10 cellular contexts compared by ENCODE assay signal in genomic region chr14:70888681-70889175, GRCh38. TPM values are rescaled to one million over a fixed set of nuclear protein-coding genes. Genes with fewer than 3 reads are reported as not detected.
DNase-seq lines count a peak whose midpoint lies in the region; ATAC-seq and TF ChIP-seq lines count a peak whose summit lies in the region.
"Had no signal": no experiment of that assay in that cellular context is flagged by ENCODE, and none has a peak within 500 bp of the region (broad histone marks: within the 10 kb centered on the region; RNA-seq: fewer than 3 reads in every experiment).

No MANE protein-coding gene starts in this region.

- H3K79me2 ChIP-seq in osteoblast (ENCODE audit: insufficient read depth, low read length), result no peaks in the 10 kb centered on the region

- H3K27me3 ChIP-seq in osteoblast (ENCODE audit: insufficient read depth, low read length), result no peaks in the 10 kb centered on the region

- peaks cover 30% of the 10 kb centered on the region for H3K4me1 ChIP-seq in osteoblast (ENCODE audit: insufficient read depth, low read length)

- H2AFZ ChIP-seq in osteoblast (ENCODE audit: low read length), result peak overlapping the region; percentile 12

- no peaks in the 10 kb centered on the region for H4K20me1 ChIP-seq in osteoblast (ENCODE audit: insufficient read depth, low read length)

- no peak for TF ChIP-seq CTCF in osteoblast (IDR thresholded peaks at IDR 0.05; ENCODE audit: extremely low read depth, low read depth, low read length)

- H3K36me3 ChIP-seq in osteoblast (ENCODE audit: insufficient read depth, low read length), result no peaks in the 10 kb centered on the region

- DNase-seq in EL (peak; percentile 76), MV-4-11 (lab: John Stamatoyannopoulos, UW) (peak; percentile 43), osteoblast (ENCODE audit: insufficient read length, low spot score, missing footprints) (peak; percentile 85), posterior cingulate gyrus (no peak), left ventricle myocardium superior (no peak)
- DNase-seq in central memory CD4-positive, alpha-beta T cell, result peak; percentile 27
- DNase-seq: KG1, left colon, NCI-H524 had no signal

- ATAC-seq in left ventricle myocardium superior, result no peak
- ATAC-seq in GM19328 (IDR thresholded peaks at IDR 0.05; ENCODE audit: unreplicated experiment), result no peak
- ATAC-seq: left colon had no signal

- peak overlapping the region; percentile 86 for H3K27ac ChIP-seq in osteoblast (ENCODE audit: low read depth, low read length)

- H3K4me3 ChIP-seq in osteoblast (ENCODE audit: insufficient read depth, low read length), result no peak overlapping the region

- peak overlapping the region; percentile 5 for H3K4me2 ChIP-seq in osteoblast (ENCODE audit: insufficient read depth, low read length)

- no peaks in the 10 kb centered on the region for H3K9me3 ChIP-seq in osteoblast (ENCODE audit: low read depth, low read length)

- intact Hi-C loops in posterior cingulate gyrus (cut with DNase I), result no loop called here
- intact Hi-C loops in left ventricle myocardium superior (cut with micrococcal nuclease), result no loop called here

RNA-seq across cellular contexts. Expression of gene PCNX1, which starts 18.5 kb away (rescaled TPM):
- total RNA-seq in osteoblast, result 51.0 and 72.5 TPM in 2 replicates
- 37.4 TPM for total RNA-seq in left ventricle myocardium superior

Comparison
In these comparisons a context has a peak if more than half of its experiments do, and no peak if none do; other contexts are left out.
1. DNase-seq: peak in EL (single experiment), MV-4-11 (single experiment), central memory CD4-positive, alpha-beta T cell (single experiment) and osteoblast (single experiment); none in posterior cingulate gyrus (0 of 10) and left ventricle myocardium superior (single experiment).